8 cellular contexts compared by ENCODE assay signal in the genomic region with DNA sequence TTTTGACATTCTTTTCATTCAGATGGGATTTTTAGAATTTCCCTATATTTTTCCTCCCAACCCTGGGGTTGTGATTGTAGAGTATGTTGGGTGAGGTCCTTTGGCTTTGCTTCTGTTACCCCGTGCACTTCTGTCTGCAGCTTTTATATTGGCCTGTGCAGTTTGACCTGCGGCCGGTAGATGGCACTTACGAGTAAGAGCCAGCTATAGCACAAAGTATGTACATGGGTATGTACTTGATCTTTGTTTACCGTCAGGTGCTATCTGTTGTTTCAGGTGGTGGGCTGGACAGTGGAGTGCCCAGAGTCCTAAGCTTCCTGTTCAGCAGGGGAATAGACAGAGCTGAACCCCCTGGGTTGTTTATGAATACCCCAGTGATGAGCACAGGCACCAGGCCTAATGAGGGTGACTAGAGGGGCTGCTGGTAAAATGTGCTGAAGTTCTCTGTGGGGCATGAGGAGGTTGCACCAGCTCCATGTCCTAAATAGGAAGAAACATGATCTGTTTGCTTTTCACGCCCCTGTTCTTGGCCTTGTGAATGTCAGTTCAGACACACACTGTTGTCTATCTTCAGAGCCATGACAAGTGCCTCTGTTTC. TPM values are rescaled to one million over a fixed set of nuclear protein-coding genes. Genes with fewer than 3 reads are reported as not detected.
DNase-seq lines count a peak whose midpoint lies in the region; ATAC-seq and TF ChIP-seq lines count a peak whose summit lies in the region.

No MANE protein-coding gene starts in this region.

- no peak for TF ChIP-seq POLR2A in body of pancreas (IDR thresholded peaks at IDR 0.05)

- no peaks in the 10 kb centered on the region for H3K27me3 ChIP-seq in body of pancreas

- ATAC-seq in HG02623 (IDR thresholded peaks at IDR 0.05; ENCODE audit: unreplicated experiment) (peak; percentile 89), body of pancreas (peak; percentile 55), memory B cell (ENCODE audit: low read depth) (peak; percentile 48)

- H3K9me3 ChIP-seq in body of pancreas, result no peaks in the 10 kb centered on the region

- H3K27ac Mint-ChIP-seq in memory B cell, result no peak overlapping the region

- H3K27me3 Mint-ChIP-seq in memory B cell, result peaks cover 6% of the 10 kb centered on the region

- no peak overlapping the region for H3K4me3 ChIP-seq in body of pancreas

- intact Hi-C loops in body of pancreas (cut with DNase I), result no loop called here

- H3K9me3 Mint-ChIP-seq in memory B cell, result peaks cover 7% of the 10 kb centered on the region

- in situ Hi-C loops in GM13977 (cut with MboI; ENCODE audit: low pct_unique_long_range_greater_than_20kb, low sequenced_read_pairs, unreplicated experiment), result no loop called here

- DNase-seq in AG09319 (ENCODE audit: extremely low read depth, low read depth) (no peak), GM13977 (ENCODE audit: low spot score) (peak; percentile 33), NAMALWA (ENCODE audit: low spot score) (peak; percentile 76), body of pancreas (peak in 3 of 4 donors; percentile 13 to 35 (median 19)), memory B cell (ENCODE audit: low spot score in 2 of 2) (peak in 1 of 2 donors; percentile 21), T-helper 9 cell (no peak), hippocampal formation (lab: John Stamatoyannopoulos, UW) (no peak)

- no peaks in the 10 kb centered on the region for H3K36me3 Mint-ChIP-seq in memory B cell

- no peaks in the 10 kb centered on the region for H3K36me3 ChIP-seq in body of pancreas (replicated peaks in 1 of 2; ENCODE audit: insufficient read depth in 1 of 2, low read depth in 2 of 2)

- H3K4me1 ChIP-seq in body of pancreas, result no peaks in the 10 kb centered on the region

- H3K27ac ChIP-seq in body of pancreas, result no peak overlapping the region

- H3K4me1 Mint-ChIP-seq in memory B cell, result peaks cover 3% of the 10 kb centered on the region

- no peak overlapping the region for H3K4me3 Mint-ChIP-seq in memory B cell

- TF ChIP-seq CTCF in AG09319 (IDR thresholded peaks at IDR 0.05; ENCODE audit: low read depth, low read length) (peak; percentile 87), GM13977 (IDR thresholded peaks at IDR 0.05; ENCODE audit: extremely low read depth, insufficient read depth, missing control alignments) (peak; percentile 92), body of pancreas (IDR thresholded peaks at IDR 0.05) (peak; percentile 17 to 70 (median 50))

- 26 to 40% methylated on average over 6 of the region's 6 CpGs for WGBS in body of pancreas, 2 donors

RNA-seq across cellular contexts. Expression of gene THUMPD2, which starts 58.9 kb away (rescaled TPM):
- 10 to 100 TPM in 1 of 2 donors, 1 to 10 TPM in 1; 7.0 to 18.8 TPM for total RNA-seq in body of pancreas

Comparison
In these comparisons a context has a peak if more than half of its experiments do, and no peak if none do; other contexts are left out.
1. DNase-seq: peak in GM13977 (single experiment), NAMALWA (single experiment) and body of pancreas (3 of 4); none in AG09319 (single experiment), T-helper 9 cell (single experiment) and hippocampal formation (0 of 2).
2. Peak in every context shown above with its lines, with median percentiles within 50 percentile points of each other: CTCF ChIP-seq and ATAC-seq.